In the genomic region with DNA sequence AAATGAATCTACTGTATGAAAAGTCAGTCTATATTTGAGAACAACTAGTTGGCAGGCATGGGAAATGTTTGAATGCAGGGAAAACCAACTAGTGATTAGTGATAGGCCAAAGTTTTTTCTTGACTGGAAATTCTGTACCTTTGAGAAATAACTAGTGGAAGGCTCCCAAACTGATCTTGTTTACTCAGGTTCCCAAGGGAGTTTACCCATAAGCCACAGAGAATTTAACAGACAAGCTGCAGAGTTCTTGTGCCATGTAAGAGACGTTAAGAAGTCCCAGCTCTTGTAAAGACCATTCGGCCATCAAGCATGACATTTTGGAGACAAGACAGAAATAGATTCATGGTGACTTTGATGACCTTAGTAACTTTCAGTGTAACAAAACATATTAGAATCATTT, we compare ENCODE assay signal across 21 cellular contexts.
"Had no signal": no experiment of that assay in that cellular context is flagged by ENCODE, and none has a peak within 500 bp of the region (broad histone marks: within the 10 kb centered on the region; RNA-seq: fewer than 3 reads in every experiment).

No MANE protein-coding gene starts in this region.

- H3K27ac ChIP-seq: foreskin keratinocyte, heart right ventricle, lower lobe of right lung, spleen, tibial nerve had no signal

- H3K9me3 ChIP-seq: heart right ventricle, lower lobe of right lung, tibial nerve had no signal

- H3K4me1 ChIP-seq: foreskin keratinocyte, heart right ventricle, spleen, tibial nerve had no signal

- H3K27me3 ChIP-seq: foreskin keratinocyte, heart right ventricle, spleen, tibial nerve had no signal

- ATAC-seq: activated CD8-positive, alpha-beta memory T cell treated with anti-CD3 and anti-CD28 coated beads, Interleukin-2, amount 10 ng/mL, durations not matched to agents 7 days and 5 days; activated CD8-positive, alpha-beta T cell treated with anti-CD3 and anti-CD28 coated beads for 36 hours; activated naive CD8-positive, alpha-beta T cell treated with anti-CD3 and anti-CD28 coated beads, Interleukin-2, amount 50 U/mL, for 24 hours; esophagus mucosa; foreskin keratinocyte; heart right ventricle; left lobe of liver; lower lobe of right lung; natural killer cell treated with Interleukin-12 subunit alpha and Interleukin-12 subunit beta and Interleukin-15 and Interleukin-18, amount 100 ng/mL, for 72 hours; right cardiac atrium had no signal

- H3K36me3 ChIP-seq: heart right ventricle, lower lobe of right lung, spleen, tibial nerve had no signal

- H3K4me3 ChIP-seq: heart right ventricle, lower lobe of right lung, spleen, tibial nerve had no signal

- DNase-seq: activated B cell treated with CpG ODN at 0.5 μM for 24 hours; activated CD4-positive, alpha-beta T cell treated with anti-CD3 and anti-CD28 coated beads, Interleukin-2, amount 50 U/mL, for 1 hour; activated CD8-positive, alpha-beta memory T cell treated with anti-CD3 and anti-CD28 coated beads, Interleukin-2, amount 10 ng/mL, durations not matched to agents 7 days and 5 days; activated CD8-positive, alpha-beta T cell treated with anti-CD3 and anti-CD28 coated beads for 36 hours; activated naive CD8-positive, alpha-beta T cell treated with anti-CD3 and anti-CD28 coated beads, Interleukin-2, amount 50 U/mL, for 24 hours; activated T-cell treated with anti-CD3 and anti-CD28 coated beads, Interleukin-2, amount 50 U/mL, for 48 hours; amygdala; endodermal cell; foreskin keratinocyte; heart right ventricle; kidney glomerular epithelial cell; lower lobe of right lung; mesenchymal stem cell; posterior cingulate gyrus; right cardiac atrium; spleen; stimulated activated naive CD4-positive, alpha-beta T cell treated with Interleukin-2 at 50 U/mL for 16 hours had no signal
